Comparison of ENCODE assay signal across 8 cellular contexts in the genomic region with DNA sequence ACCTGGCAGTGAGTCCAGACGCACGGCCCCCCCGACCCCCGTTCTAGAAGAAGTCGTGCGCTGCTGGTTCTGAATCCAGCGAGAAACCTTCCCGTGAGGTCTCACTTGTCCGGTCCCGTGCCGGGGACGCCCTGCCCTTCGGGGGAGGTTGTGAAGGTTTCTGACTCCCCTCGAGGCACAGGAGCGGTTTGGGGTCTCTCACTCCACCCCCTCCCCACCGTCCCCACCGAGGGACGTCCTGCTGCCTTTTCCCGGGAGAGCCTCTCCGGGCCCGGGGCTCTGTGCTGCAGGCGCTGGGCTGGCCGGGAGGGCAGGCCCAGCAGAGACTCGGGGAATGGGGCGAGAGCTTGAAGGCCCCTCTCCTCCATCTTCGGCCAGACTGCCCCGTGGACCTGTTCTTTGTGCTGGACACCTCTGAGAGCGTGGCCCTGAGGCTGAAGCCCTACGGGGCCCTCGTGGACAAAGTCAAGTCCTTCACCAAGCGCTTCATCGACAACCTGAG. TPM values are rescaled to one million over a fixed set of nuclear protein-coding genes. Genes with fewer than 3 reads are reported as not detected.
DNase-seq lines count a peak whose midpoint lies in the region; ATAC-seq and TF ChIP-seq lines count a peak whose summit lies in the region.

No MANE protein-coding gene starts in this region.

- H4K12ac ChIP-seq in trophoblast cell (ENCODE audit: low read depth, low read length), result no peak overlapping the region

- H3K4me3 Mint-ChIP-seq in Caco-2 (ENCODE audit: unreplicated experiment) (no peak overlapping the region), T-cell (peak overlapping the region; percentile 50 to 62 (median 55)), glutamatergic neuron (ENCODE audit: unreplicated experiment) (peak overlapping the region; percentile 67)

- no peak overlapping the region for H3K27ac ChIP-seq in trophoblast cell (ENCODE audit: low read depth, low read length)

- intact Hi-C loops in Caco-2 (cut with micrococcal nuclease; ENCODE audit: unreplicated experiment), result no loop called here

- ATAC-seq in T-cell (replicated peaks in 1 of 4) (peak in 2 of 4 experiments; percentile 4 to 11), HG02852 (IDR thresholded peaks at IDR 0.05; ENCODE audit: unreplicated experiment) (no peak), HG03095 (IDR thresholded peaks at IDR 0.05; ENCODE audit: unreplicated experiment) (no peak)

- H3K27me3 ChIP-seq in Caco-2 (replicated peaks; ENCODE audit: control insufficient read depth, insufficient read depth, low read length), result no peaks in the 10 kb centered on the region
- peaks cover 5% of the 10 kb centered on the region for H3K27me3 ChIP-seq in trophoblast cell (ENCODE audit: insufficient read depth, low read length)

- peak in 1 of 2 experiments; percentile 39 for DNase-seq in Caco-2
- peak in 3 of 34 experiments; percentile 3 to 23 (median 23) for DNase-seq in T-cell
- DNase-seq in glutamatergic neuron, result peak; percentile 53
- DNase-seq in trophoblast cell, result no peak
- DNase-seq in NCI-H2196 treated with DMSO at 0.1 percent for 48 hours (lab: John Stamatoyannopoulos, UW; ENCODE audit: unreplicated experiment), result no peak
- no peak for DNase-seq in cerebellar cortex (ENCODE audit: low spot score)

- no peak overlapping the region for H2BK5ac ChIP-seq in trophoblast cell (ENCODE audit: low read depth, low read length, poor library complexity)

- peaks cover 6% of the 10 kb centered on the region for H3K79me1 ChIP-seq in trophoblast cell (ENCODE audit: low read length)

- no peaks in the 10 kb centered on the region for H3K79me2 ChIP-seq in trophoblast cell (ENCODE audit: control insufficient read depth, insufficient read depth, low read length, poor library complexity)

- no peak overlapping the region for H2AK5ac ChIP-seq in trophoblast cell (ENCODE audit: low read length)

- H3K4me1 ChIP-seq in Caco-2 (peaks cover 4% of the 10 kb centered on the region; the same call in 1 of the 2 replicates), trophoblast cell (ENCODE audit: control insufficient read depth in 1 of 2, insufficient read depth in 2 of 2, low read length in 2 of 2) (peaks cover 6 to 19% of the 10 kb centered on the region in 2 experiments)

- no CpG with 5 or more reads among the region's 32 CpGs for WGBS in trophoblast cell (ENCODE audit: extremely low coverage, insufficient coverage, insufficient read length)

- H3K27ac Mint-ChIP-seq in Caco-2 (ENCODE audit: unreplicated experiment) (no peak overlapping the region), T-cell (no peak overlapping the region), glutamatergic neuron (ENCODE audit: unreplicated experiment) (peak overlapping the region; percentile 28)

- H2AFZ ChIP-seq in trophoblast cell (ENCODE audit: insufficient read depth, low read length, poor library complexity), result no peak overlapping the region

- peak overlapping the region; percentile 86 for H3K4me2 ChIP-seq in trophoblast cell (ENCODE audit: low read length)

- no peak overlapping the region for H4K91ac ChIP-seq in trophoblast cell (ENCODE audit: low read depth, low read length)

- peak overlapping the region; percentile 52 for H3K4me3 ChIP-seq in Caco-2 (ENCODE audit: low read depth, low read length)
- peak overlapping the region; percentile 71 for H3K4me3 ChIP-seq in trophoblast cell (ENCODE audit: low read depth, low read length)

- H3K4ac ChIP-seq in trophoblast cell (ENCODE audit: low read depth, low read length), result no peak overlapping the region

- no peak overlapping the region for H3K14ac ChIP-seq in trophoblast cell (ENCODE audit: low read length)

- TF ChIP-seq CTCF in Caco-2 (IDR thresholded peaks at IDR 0.05; ENCODE audit: insufficient read depth in 1 of 2, low read depth in 1 of 2, low read length in 1 of 2, severe bottlenecking in 1 of 2, unreplicated experiment in 1 of 2) (no peak), glutamatergic neuron (IDR thresholded peaks at IDR 0.05; ENCODE audit: partially characterized antibody, unreplicated experiment) (no peak)

- no TSS peak for BruUV-seq in Caco-2 (replicated peaks; lab: Mats Ljungman, UMichigan)

- no peak overlapping the region for H3K9ac ChIP-seq in trophoblast cell (ENCODE audit: low read length)

- POLR2A ChIA-PET in Caco-2 (lab: Charles Lee), result no interaction called here
- POLR2A ChIA-PET in T-cell (lab: Charles Lee), result no interaction called here

- H3K9me3 ChIP-seq in Caco-2 (no peaks in the 10 kb centered on the region), trophoblast cell (ENCODE audit: insufficient read depth, low read depth, low read length) (peaks cover 2% of the 10 kb centered on the region)

- H3K9me3 Mint-ChIP-seq in Caco-2 (ENCODE audit: unreplicated experiment), result no peaks in the 10 kb centered on the region
- no peaks in the 10 kb centered on the region for H3K9me3 Mint-ChIP-seq in T-cell
- H3K9me3 Mint-ChIP-seq in glutamatergic neuron (ENCODE audit: unreplicated experiment), result peaks cover 3% of the 10 kb centered on the region

- H4K8ac ChIP-seq in trophoblast cell (ENCODE audit: low read depth, low read length), result no peak overlapping the region

- H2BK120ac ChIP-seq in trophoblast cell (ENCODE audit: insufficient read depth, low read length, poor library complexity), result no peak overlapping the region

- no peak overlapping the region for H2BK12ac ChIP-seq in trophoblast cell (ENCODE audit: low read length)

- H3K36me3 ChIP-seq in Caco-2 (ENCODE audit: control insufficient read depth, insufficient read depth, low read length) (no peaks in the 10 kb centered on the region), trophoblast cell (ENCODE audit: control insufficient read depth in 1 of 2, insufficient read depth in 2 of 2, low read length in 2 of 2) (peaks cover 3 to 6% of the 10 kb centered on the region in 2 experiments)

- H3K18ac ChIP-seq in trophoblast cell (ENCODE audit: low read length), result no peak overlapping the region

- CTCF ChIA-PET in Caco-2 (lab: Charles Lee) (no interaction called here), T-cell (lab: Charles Lee) (no interaction called here)

- H3K4me1 Mint-ChIP-seq in Caco-2 (ENCODE audit: low read depth, unreplicated experiment) (no peaks in the 10 kb centered on the region), T-cell (peaks cover 4 to 16% (median 15%) of the 10 kb centered on the region in 3 donors), glutamatergic neuron (ENCODE audit: low read depth, unreplicated experiment) (peaks cover 8% of the 10 kb centered on the region)

- H3K36me3 Mint-ChIP-seq in Caco-2 (ENCODE audit: insufficient read depth, unreplicated experiment), result peaks cover 4% of the 10 kb centered on the region
- no peaks in the 10 kb centered on the region for H3K36me3 Mint-ChIP-seq in T-cell
- peaks cover 12% of the 10 kb centered on the region for H3K36me3 Mint-ChIP-seq in glutamatergic neuron (ENCODE audit: unreplicated experiment)

- peaks cover 2% of the 10 kb centered on the region for H3K27me3 Mint-ChIP-seq in Caco-2 (ENCODE audit: insufficient read depth, unreplicated experiment)
- no peaks in the 10 kb centered on the region for H3K27me3 Mint-ChIP-seq in T-cell
- peaks cover 11% of the 10 kb centered on the region for H3K27me3 Mint-ChIP-seq in glutamatergic neuron (ENCODE audit: unreplicated experiment)

- no peak overlapping the region for H3K23ac ChIP-seq in trophoblast cell (ENCODE audit: low read length)

RNA-seq across cellular contexts. Expression of a gene that starts 0.7 kb away (rescaled TPM):
- total RNA-seq in Caco-2 (2022) (31.9 and 33.4 TPM in 2 replicates), T-cell (10 to 100 TPM in 3 of 5 donors, 1 to 10 TPM in 2; 4.2 to 25.3 (median 14.6) TPM), glutamatergic neuron (ENCODE audit: unreplicated experiment) (407 TPM)
- polyA plus RNA-seq in trophoblast cell (2013), result 53.0 and 55.7 TPM in 2 replicates

Comparison
In these comparisons a context has a peak if more than half of its experiments do, and no peak if none do; other contexts are left out.
1. RNA of a gene that starts 0.7 kb away (total RNA-seq): 407 TPM in glutamatergic neuron (single experiment); 31.9 to 33.4 TPM in Caco-2 and 4.2 to 25.3 TPM in T-cell; every median in the first group is over 10 times any median in the second.